In the genomic region with DNA sequence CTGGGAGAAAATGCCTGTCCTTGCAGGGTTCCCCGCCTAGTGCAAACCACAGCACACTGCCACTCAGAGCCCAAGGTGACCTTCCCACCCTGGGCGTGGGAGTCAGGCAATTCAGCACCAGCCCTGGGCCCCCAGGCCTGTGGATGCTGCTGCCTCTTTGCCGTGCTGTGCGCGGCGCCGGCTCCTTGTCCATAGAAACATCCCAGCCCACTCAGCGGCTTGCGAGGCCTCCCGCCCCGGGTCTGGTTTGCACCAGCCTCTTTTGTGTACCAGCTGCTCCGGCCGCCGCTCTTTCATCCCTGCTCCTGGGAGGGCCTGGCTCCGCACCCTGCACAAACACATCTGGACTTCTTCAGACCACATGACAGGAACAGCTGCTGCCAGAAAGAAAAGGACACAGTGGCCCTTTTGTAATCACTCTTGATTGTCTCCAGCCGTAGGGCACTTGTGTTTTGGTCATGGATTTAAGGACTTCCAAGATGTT, we compare ENCODE assay signal across 10 cellular contexts.
DNase-seq lines count a peak whose midpoint lies in the region; ATAC-seq and TF ChIP-seq lines count a peak whose summit lies in the region.
"Had no signal": no experiment of that assay in that cellular context is flagged by ENCODE, and none has a peak within 500 bp of the region (broad histone marks: within the 10 kb centered on the region; RNA-seq: fewer than 3 reads in every experiment).

No MANE protein-coding gene starts in this region.

- H3K27ac ChIP-seq in angular gyrus (ENCODE audit: low read depth, low read length), result peak overlapping the region; percentile 88

- peaks cover 26% of the 10 kb centered on the region for H3K4me1 ChIP-seq in BE2C

- TF ChIP-seq CTCF in BE2C (IDR thresholded peaks at IDR 0.05; ENCODE audit: low read depth, low read length), result 0 out of 2 replicates have a peak, but pooled peaks have one; percentile 20

- ATAC-seq in GM21423 (IDR thresholded peaks at IDR 0.05; ENCODE audit: unreplicated experiment) (no peak), GM18907 (IDR thresholded peaks at IDR 0.05; ENCODE audit: unreplicated experiment) (no peak)

- peak overlapping the region; percentile 30 for H3K4me3 ChIP-seq in BE2C (ENCODE audit: low read depth, low read length)

- no peaks in the 10 kb centered on the region for H3K27me3 ChIP-seq in BE2C

- H3K36me3 ChIP-seq in BE2C, result no peaks in the 10 kb centered on the region

- H3K9me3 ChIP-seq in BE2C, result no peaks in the 10 kb centered on the region

- DNase-seq in BE2C (peak; percentile 96), NCI-H2107 (lab: John Stamatoyannopoulos, UW) (peak; percentile 57), medulla oblongata (ENCODE audit: extremely low spot score) (peak; percentile 92), cortex of kidney (lab: John Stamatoyannopoulos, UW) (no peak)
- DNase-seq in central memory CD4-positive, alpha-beta T cell, result no peak
- DNase-seq: kidney glomerular epithelial cell, RPMI8226 had no signal

Comparison
In these comparisons a context has a peak if more than half of its experiments do, and no peak if none do; other contexts are left out.
1. DNase-seq: peak in BE2C (single experiment), NCI-H2107 (single experiment) and medulla oblongata (single experiment); none in cortex of kidney (single experiment) and central memory CD4-positive, alpha-beta T cell (single experiment).